ENCODE assay signal across 24 cellular contexts in genomic region chr6:132082421-132082820, GRCh38.
"Had no signal": no experiment of that assay in that cellular context is flagged by ENCODE, and none has a peak within 500 bp of the region (broad histone marks: within the 10 kb centered on the region; RNA-seq: fewer than 3 reads in every experiment).

No MANE protein-coding gene starts in this region.

- H3K27ac ChIP-seq: gastrocnemius medialis, heart left ventricle, hepatocyte, neutrophil, pancreas, right lobe of liver, stomach, thyroid gland had no signal

- H3K36me3 Mint-ChIP-seq: memory B cell; naive B cell; natural killer cell treated with Interleukin-12 subunit alpha and Interleukin-12 subunit beta and Interleukin-15 and Interleukin-18, amount 100 ng/mL, for 72 hours; stimulated activated effector memory CD8-positive, alpha-beta T cell treated with anti-CD3 and anti-CD28 coated beads, Interleukin-12 subunit alpha, Interleukin-12 subunit beta, amount 100 ng/mL, for 72 hours; type B pancreatic cell had no signal

- H3K4me3 Mint-ChIP-seq: memory B cell; naive B cell; natural killer cell treated with Interleukin-12 subunit alpha and Interleukin-12 subunit beta and Interleukin-15 and Interleukin-18, amount 100 ng/mL, for 72 hours; neural crest cell; stimulated activated effector memory CD8-positive, alpha-beta T cell treated with anti-CD3 and anti-CD28 coated beads, Interleukin-12 subunit alpha, Interleukin-12 subunit beta, amount 100 ng/mL, for 72 hours; type B pancreatic cell had no signal

- ATAC-seq: gastrocnemius medialis; heart left ventricle; left lobe of liver; mucosa of descending colon; natural killer cell treated with Interleukin-12 subunit alpha and Interleukin-12 subunit beta and Interleukin-15 and Interleukin-18, amount 100 ng/mL, for 72 hours; pancreas; right lobe of liver; stimulated activated effector memory CD8-positive, alpha-beta T cell treated with anti-CD3 and anti-CD28 coated beads, Interleukin-12 subunit alpha, Interleukin-12 subunit beta, amount 100 ng/mL, for 72 hours had no signal

- H3K4me1 Mint-ChIP-seq: stimulated activated effector memory CD8-positive, alpha-beta T cell treated with anti-CD3 and anti-CD28 coated beads, Interleukin-12 subunit alpha, Interleukin-12 subunit beta, amount 100 ng/mL, for 72 hours had no signal

- H3K27me3 ChIP-seq: gastrocnemius medialis, heart left ventricle, hepatocyte, neutrophil, pancreas, right lobe of liver, stomach, thyroid gland had no signal

- H3K79me2 ChIP-seq: hepatocyte had no signal

- H2AFZ ChIP-seq: hepatocyte had no signal

- H3K27ac Mint-ChIP-seq: memory B cell; natural killer cell treated with Interleukin-12 subunit alpha and Interleukin-12 subunit beta and Interleukin-15 and Interleukin-18, amount 100 ng/mL, for 72 hours; stimulated activated effector memory CD8-positive, alpha-beta T cell treated with anti-CD3 and anti-CD28 coated beads, Interleukin-12 subunit alpha, Interleukin-12 subunit beta, amount 100 ng/mL, for 72 hours; type B pancreatic cell had no signal

- H3K36me3 ChIP-seq: gastrocnemius medialis, heart left ventricle, neutrophil, pancreas, right lobe of liver, stomach, thyroid gland had no signal

- H3K4me3 ChIP-seq: gastrocnemius medialis, heart left ventricle, hepatocyte, lung, mucosa of descending colon, pancreas, right lobe of liver, smooth muscle cell, stomach, thyroid gland had no signal

- H3K27me3 Mint-ChIP-seq: memory B cell; naive B cell; natural killer cell treated with Interleukin-12 subunit alpha and Interleukin-12 subunit beta and Interleukin-15 and Interleukin-18, amount 100 ng/mL, for 72 hours; type B pancreatic cell had no signal

- H3K9me3 Mint-ChIP-seq: memory B cell; naive B cell; natural killer cell treated with Interleukin-12 subunit alpha and Interleukin-12 subunit beta and Interleukin-15 and Interleukin-18, amount 100 ng/mL, for 72 hours; stimulated activated effector memory CD8-positive, alpha-beta T cell treated with anti-CD3 and anti-CD28 coated beads, Interleukin-12 subunit alpha, Interleukin-12 subunit beta, amount 100 ng/mL, for 72 hours; type B pancreatic cell had no signal

- H3K4me2 ChIP-seq: hepatocyte, smooth muscle cell had no signal

- H3K9me3 ChIP-seq: gastrocnemius medialis, heart left ventricle, mucosa of descending colon, neutrophil, pancreas, right lobe of liver, stomach, thyroid gland had no signal

- H3K4me1 ChIP-seq: gastrocnemius medialis, pancreas, right lobe of liver had no signal

- DNase-seq: cortex of kidney; gastrocnemius medialis; heart left ventricle; kidney; mucosa of descending colon; naive B cell; pancreas; right lobe of liver; stimulated activated CD4-positive, alpha-beta T cell treated with anti-CD3 and anti-CD28 coated beads, Interleukin-12 subunit alpha, Interleukin-12 subunit beta, amount 100 ng/mL, for 4 hours; stimulated activated CD4-positive, alpha-beta T cell treated with anti-CD3 and anti-CD28 coated beads, Interleukin-1b, Interleukin-23, amount 100 ng/mL, for 48 hours; stimulated activated CD4-positive, alpha-beta T cell treated with anti-CD3 and anti-CD28 coated beads, Interleukin-4, amount 100 ng/mL, for 1 hour; stimulated activated naive CD4-positive, alpha-beta T cell treated with Interleukin-2 at 50 U/mL for 16 hours; stomach; thyroid gland had no signal
